2 cellular contexts compared by ENCODE assay signal in genomic region chr15:80951941-80952340, GRCh38.
TF ChIP-seq lines count a peak whose summit lies in the region.

No MANE protein-coding gene starts in this region.

TF ChIP-seq in IMR-90, 13 proteins besides CTCF, POLR2A, EP300 and RAD21:
- TF ChIP-seq BHLHE40 (IDR thresholded peaks at IDR 0.05; ENCODE audit: low read depth, low read length): no peak
- no peak for TF ChIP-seq MAFK (IDR thresholded peaks at IDR 0.05; ENCODE audit: low read depth, low read length)
- TF ChIP-seq USF2 (IDR thresholded peaks at IDR 0.05; ENCODE audit: low read depth, low read length): no peak
- TF ChIP-seq ELK1 (IDR thresholded peaks at IDR 0.05; ENCODE audit: borderline replicate concordance, low read depth, low read length): no peak
- no peak for TF ChIP-seq RCOR1 (IDR thresholded peaks at IDR 0.05; ENCODE audit: insufficient replicate concordance, low read length)
- no peak for TF ChIP-seq MAZ (IDR thresholded peaks at IDR 0.05; ENCODE audit: borderline replicate concordance, low read depth, low read length)
- TF ChIP-seq CEBPB (IDR thresholded peaks at IDR 0.05; ENCODE audit: low read depth, low read length): no peak
- no peak for TF ChIP-seq NFE2L2 (IDR thresholded peaks at IDR 0.05; ENCODE audit: low read depth, low read length)
- TF ChIP-seq MXI1 (IDR thresholded peaks at IDR 0.05; ENCODE audit: borderline replicate concordance, low read depth, low read length): no peak
- TF ChIP-seq CHD1 (IDR thresholded peaks at IDR 0.05; ENCODE audit: low read depth, low read length): no peak
- no peak for TF ChIP-seq SMC3 (IDR thresholded peaks at IDR 0.05; ENCODE audit: low read depth, low read length)
- TF ChIP-seq FOS (IDR thresholded peaks at IDR 0.05; ENCODE audit: low read depth, low read length): no peak
- no peak for TF ChIP-seq RFX5 (IDR thresholded peaks at IDR 0.05; ENCODE audit: low read depth, low read length)

TF ChIP-seq in K562, 482 proteins besides CTCF, POLR2A, EP300 and RAD21:
- TF ChIP-seq NFIC (IDR thresholded peaks at IDR 0.05) (peak; percentile 60), THAP7 (CRISPR knock-in tag; IDR thresholded peaks at IDR 0.05) (no peak), CBX1 (IDR thresholded peaks at IDR 0.05; ENCODE audit: low read depth) (no peak), ILK (tag; IDR thresholded peaks at IDR 0.05; ENCODE audit: borderline replicate concordance, low read depth) (no peak)
